8 cellular contexts compared by ENCODE assay signal in the genomic region with DNA sequence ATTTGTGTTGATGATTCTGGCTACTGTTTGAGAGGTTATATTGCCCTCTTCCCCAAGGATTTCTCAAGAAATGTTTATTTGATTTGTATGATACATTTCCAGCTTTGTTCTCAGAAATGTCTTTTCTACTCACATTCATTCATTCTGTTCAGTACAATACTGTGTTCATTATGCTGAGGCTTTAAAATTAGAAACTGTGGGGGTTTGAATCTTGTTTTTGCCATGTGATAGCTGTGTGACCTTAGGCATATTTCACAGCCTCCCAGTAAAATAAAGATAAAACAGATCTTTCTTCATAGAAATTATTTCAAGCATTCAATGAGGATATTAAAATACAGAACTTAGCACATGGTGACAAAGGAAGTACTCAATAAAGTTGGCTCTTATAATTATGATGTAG.
"Had no signal": no experiment of that assay in that cellular context is flagged by ENCODE, and none has a peak within 500 bp of the region (broad histone marks: within the 10 kb centered on the region; RNA-seq: fewer than 3 reads in every experiment).

No MANE protein-coding gene starts in this region.

- H3K27ac ChIP-seq: HL-60 had no signal

- ATAC-seq: GM23338, HCT116, K562 had no signal

- H3K4me3 ChIP-seq: GM23338, HAP-1, K562 had no signal

- DNase-seq: HFFc6, IMR-90, KG1 had no signal

- H3K36me3 ChIP-seq: HAP-1 had no signal

- H3K27ac Mint-ChIP-seq: GM23338, HFFc6 had no signal

- H3K9me3 ChIP-seq: HAP-1 had no signal

- H3K4me2 ChIP-seq: GM23338 had no signal

- H3K4me1 ChIP-seq: HAP-1 had no signal

- H3K4me3 Mint-ChIP-seq: GM23338, HFFc6 had no signal
